In genomic region chr18:35491689-35492077, GRCh38 we compare ENCODE assay signal across 16 cellular contexts. TPM values are rescaled to one million over a fixed set of nuclear protein-coding genes. Genes with fewer than 3 reads are reported as not detected.
DNase-seq lines count a peak whose midpoint lies in the region; ATAC-seq, FAIRE-seq and TF ChIP-seq lines count a peak whose summit lies in the region.
"Had no signal": no experiment of that assay in that cellular context is flagged by ENCODE, and none has a peak within 500 bp of the region (broad histone marks: within the 10 kb centered on the region; RNA-seq: fewer than 3 reads in every experiment).

No MANE protein-coding gene starts in this region.

- FAIRE-seq in H1 (lab: Jason Lieb, UNC): peak; percentile 32
- FAIRE-seq: bronchial epithelial cell, GM18507 had no signal

- H2BK15ac ChIP-seq in H1 (ENCODE audit: low read length): no peak overlapping the region
- no peak overlapping the region for H2BK15ac ChIP-seq in mesenchymal stem cell (ENCODE audit: low read depth, poor library complexity, severe bottlenecking)

- H2BK120ac ChIP-seq in H1 (replicated peaks; ENCODE audit: low read depth, low read length): no peak overlapping the region
- no peak overlapping the region for H2BK120ac ChIP-seq in mesenchymal stem cell (ENCODE audit: low read depth, low read length)

- H2BK20ac ChIP-seq in H1 (ENCODE audit: low read length): 0 out of 2 replicates have a peak overlapping the region, but pooled peaks have one; percentile 76

- H3K23me2 ChIP-seq in H1 (ENCODE audit: low read depth, low read length): 0 out of 2 replicates have a peak, but pooled peaks cover 1% of the 10 kb centered on the region

- peaks cover 5 to 86% of the 10 kb centered on the region in 2 experiments; a peak in 3 of 4 replicates for H3K79me2 ChIP-seq in H1 (ENCODE audit: control insufficient read depth in 1 of 2, insufficient read depth in 2 of 2, low read length in 2 of 2)

- H3K36me3 ChIP-seq in NT2/D1 (ENCODE audit: insufficient read depth, insufficient read length, low read length) (no peaks in the 10 kb centered on the region), H1 (ENCODE audit: control insufficient read depth in 2 of 4, insufficient read depth in 4 of 4, low read length in 3 of 4) (no peaks in the 10 kb centered on the region), mesenchymal stem cell (ENCODE audit: control insufficient read depth in 1 of 2, insufficient read depth in 2 of 2, low read depth in 1 of 2, low read length in 2 of 2) (peaks cover 0 to 3% of the 10 kb centered on the region in 2 experiments)
- H3K36me3 ChIP-seq: sigmoid colon had no signal

- TF ChIP-seq POLR2A in H1 (IDR thresholded peaks at IDR 0.05; ENCODE audit: control extremely low read depth in 1 of 2, low read depth in 2 of 2, low read length in 2 of 2): no peak

- no peak for ATAC-seq in GM21825 (IDR thresholded peaks at IDR 0.05; ENCODE audit: unreplicated experiment)
- no peak for ATAC-seq in GM21515 (IDR thresholded peaks at IDR 0.05; ENCODE audit: unreplicated experiment)
- no peak for ATAC-seq in natural killer cell treated with Interleukin-12 subunit alpha and Interleukin-12 subunit beta and Interleukin-15 and Interleukin-18, amount 100 ng/mL, for 72 hours

- no peak overlapping the region for H3K4me3 Mint-ChIP-seq in natural killer cell treated with Interleukin-12 subunit alpha and Interleukin-12 subunit beta and Interleukin-15 and Interleukin-18, amount 100 ng/mL, for 72 hours
- H3K4me3 Mint-ChIP-seq: activated T-cell treated with anti-CD3 and anti-CD28 coated beads, Interleukin-2, amount 50 U/mL, for 24 hours; immature natural killer cell had no signal

- no peak overlapping the region for H4K8ac ChIP-seq in H1 (ENCODE audit: extremely low read depth, insufficient read depth, low read length)
- H4K8ac ChIP-seq in mesenchymal stem cell (ENCODE audit: low read length): no peak overlapping the region

- H4K20me1 ChIP-seq in H1 (replicated peaks in 1 of 2; ENCODE audit: control insufficient read depth in 1 of 2, insufficient read depth in 2 of 2, low read length in 2 of 2): no peaks in the 10 kb centered on the region

- TF ChIP-seq EP300 in H1 (IDR thresholded peaks at IDR 0.05; ENCODE audit: borderline replicate concordance in 1 of 2, low read depth in 2 of 2, low read length in 2 of 2): no peak

- POLR2A ChIA-PET in H1 (lab: Charles Lee; ENCODE audit: partially characterized antibody): interaction anchor here (1.0 to 1.8 kb wide), 5 partner anchors 8 to 84 kb away, joined by 3 to 8 read pairs (median 3); no protein-coding TSS in a partner anchor

- no peak; a peak in 1 of 4 replicates for TF ChIP-seq RAD21 in H1 (IDR thresholded peaks at IDR 0.05 in 1 of 2, conservative IDR thresholded peaks at IDR 0.05 in 1 of 2; ENCODE audit: low read depth in 2 of 2, low read length in 2 of 2)

- peak overlapping the region; percentile 5 for H4K91ac ChIP-seq in H1 (replicated peaks; ENCODE audit: insufficient read length, low read length)
- H4K91ac ChIP-seq in mesenchymal stem cell (ENCODE audit: low read length): no peak overlapping the region

- H3K27ac ChIP-seq in H1 (ENCODE audit: low read depth, low read length) (peak overlapping the region; percentile 38; the same call in 1 of the 2 replicates), mesenchymal stem cell (ENCODE audit: low read length, poor library complexity, severe bottlenecking) (peak overlapping the region; percentile 39)
- H3K27ac ChIP-seq: C4-2B, sigmoid colon had no signal

- H4K5ac ChIP-seq in H1 (ENCODE audit: insufficient read length, low read depth, low read length): no peak overlapping the region

- H3K9me3 ChIP-seq in NT2/D1 (ENCODE audit: insufficient read depth, low read length): peaks cover 18% of the 10 kb centered on the region; the same call in 1 of the 2 replicates
- H3K9me3 ChIP-seq in H1 (ENCODE audit: insufficient read depth in 2 of 2, low read depth in 1 of 2, low read length in 1 of 2): no peaks in the 10 kb centered on the region
- no peaks in the 10 kb centered on the region for H3K9me3 ChIP-seq in mesenchymal stem cell (ENCODE audit: control insufficient read depth, low read length)
- H3K9me3 ChIP-seq: sigmoid colon had no signal

- H3K79me1 ChIP-seq in H1 (ENCODE audit: low read depth, low read length): peaks cover 10% of the 10 kb centered on the region; the same call in 1 of the 2 replicates
- H3K79me1 ChIP-seq in mesenchymal stem cell (replicated peaks; ENCODE audit: low read length, poor library complexity, severe bottlenecking): peaks cover 39% of the 10 kb centered on the region

- H3K18ac ChIP-seq in H1 (ENCODE audit: extremely low read depth, low read length) (peak overlapping the region; percentile 9; the same call in 1 of the 2 replicates), mesenchymal stem cell (ENCODE audit: low read depth in 1 of 2, low read length in 2 of 2) (peak overlapping the region in 1 of 2 experiments; percentile 34)

- H3K4me3 ChIP-seq in NT2/D1 (ENCODE audit: insufficient read length, low read depth) (no peak overlapping the region), H1 (ENCODE audit: extremely low read depth in 1 of 4, insufficient read depth in 2 of 4, low read depth in 3 of 4, low read length in 4 of 4) (peak overlapping the region in 1 of 4 experiments; percentile 28; a peak in 2 of 8 replicates), mesenchymal stem cell (ENCODE audit: insufficient read depth in 1 of 2, low read depth in 1 of 2, low read length in 2 of 2) (no peak overlapping the region)
- H3K4me3 ChIP-seq: sigmoid colon had no signal

- H3K14ac ChIP-seq in H1 (ENCODE audit: insufficient read length): no peak overlapping the region
- peak overlapping the region in 1 of 2 experiments; percentile 28 for H3K14ac ChIP-seq in mesenchymal stem cell (ENCODE audit: low read length in 2 of 2)

- DNase-seq in ELF-1 (ENCODE audit: low read depth, low spot score): peak; percentile 57
- no peak for DNase-seq in NT2/D1 (ENCODE audit: low read depth, low spot score)
- DNase-seq in H1 (ENCODE audit: low read depth in 1 of 2, low spot score in 2 of 2): no peak
- no peak for DNase-seq in mesenchymal stem cell
- no peak for DNase-seq in natural killer cell treated with Interleukin-12 subunit alpha and Interleukin-12 subunit beta and Interleukin-15 and Interleukin-18, amount 100 ng/mL, for 72 hours (ENCODE audit: low spot score)
- no peak for DNase-seq in stimulated activated CD4-positive, alpha-beta T cell treated with anti-CD3 and anti-CD28 coated beads, Interleukin-4, amount 100 ng/mL, for 24 hours
- DNase-seq: activated CD4-positive, CD25-positive, alpha-beta regulatory T cell; activated T-cell treated with anti-CD3 and anti-CD28 coated beads, Interleukin-2, amount 50 U/mL, for 24 hours; immature natural killer cell; NCI-H2029; sigmoid colon had no signal

- peaks cover 8 to 13% of the 10 kb centered on the region in 2 donors for H3K4me1 Mint-ChIP-seq in natural killer cell treated with Interleukin-12 subunit alpha and Interleukin-12 subunit beta and Interleukin-15 and Interleukin-18, amount 100 ng/mL, for 72 hours (ENCODE audit: low read depth in 2 of 2)

- peak overlapping the region; percentile 56 for H2BK12ac ChIP-seq in H1 (ENCODE audit: low read depth, low read length)
- H2BK12ac ChIP-seq in mesenchymal stem cell (ENCODE audit: low read length in 2 of 2): no peak overlapping the region

- no peak overlapping the region for H3K56ac ChIP-seq in H1 (replicated peaks; ENCODE audit: insufficient read length, low read depth, low read length)

- H3K36me3 Mint-ChIP-seq in natural killer cell treated with Interleukin-12 subunit alpha and Interleukin-12 subunit beta and Interleukin-15 and Interleukin-18, amount 100 ng/mL, for 72 hours: no peaks in the 10 kb centered on the region

- no peak overlapping the region for H3K27ac Mint-ChIP-seq in natural killer cell treated with Interleukin-12 subunit alpha and Interleukin-12 subunit beta and Interleukin-15 and Interleukin-18, amount 100 ng/mL, for 72 hours
- H3K27ac Mint-ChIP-seq: activated T-cell treated with anti-CD3 and anti-CD28 coated beads, Interleukin-2, amount 50 U/mL, for 24 hours; immature natural killer cell had no signal

- peak overlapping the region; percentile 59 to 60 for H3K4me2 ChIP-seq in H1 (ENCODE audit: insufficient read depth in 1 of 2, low read depth in 2 of 2, low read length in 2 of 2)
- no peak overlapping the region for H3K4me2 ChIP-seq in mesenchymal stem cell (ENCODE audit: low read length, poor library complexity, severe bottlenecking)

- H2AFZ ChIP-seq in H1 (ENCODE audit: low read length): no peak overlapping the region
- no peak overlapping the region for H2AFZ ChIP-seq in mesenchymal stem cell (ENCODE audit: low read depth, low read length)

- TF ChIP-seq CTCF in H1 (IDR thresholded peaks at IDR 0.05; ENCODE audit: control extremely low read depth in 1 of 3, insufficient read depth in 1 of 3, low read depth in 1 of 3, low read length in 3 of 3): no peak

- peak overlapping the region; percentile 83; the same call in 1 of the 2 replicates for H2BK5ac ChIP-seq in H1 (ENCODE audit: low read depth, low read length)
- no peak overlapping the region for H2BK5ac ChIP-seq in mesenchymal stem cell (ENCODE audit: low read depth, low read length, poor library complexity, severe bottlenecking)

- H3K23ac ChIP-seq in H1 (ENCODE audit: insufficient read length) (no peak overlapping the region), mesenchymal stem cell (ENCODE audit: low read length in 2 of 2) (no peak overlapping the region)

- CTCF ChIA-PET in H1 (lab: Charles Lee; ENCODE audit: partially characterized antibody): interaction anchor here (1.0 to 2.2 kb wide), 2 partner anchors 11 to 15 kb away, joined by 3 to 8 read pairs; no protein-coding TSS in a partner anchor

- H3K27me3 ChIP-seq in NT2/D1 (ENCODE audit: insufficient read depth, insufficient read length) (no peaks in the 10 kb centered on the region), H1 (replicated peaks in 1 of 4; ENCODE audit: control insufficient read depth in 3 of 4, extremely low read depth in 1 of 4, insufficient read depth in 3 of 4, low read length in 3 of 4) (no peaks in the 10 kb centered on the region), mesenchymal stem cell (ENCODE audit: control insufficient read depth in 1 of 2, insufficient read depth in 1 of 2, low read length in 2 of 2) (no peaks in the 10 kb centered on the region)
- H3K27me3 ChIP-seq: sigmoid colon had no signal

- WGBS in H1 (ENCODE audit: extremely low coverage in 1 of 2, insufficient coverage in 1 of 2, insufficient read length in 1 of 2, insufficient replicate concordance in 2 of 2, low coverage in 1 of 2, low lambda C conversion rate in 2 of 2, missing lambda C conversion rate in 1 of 2), 2 experiments: 15% methylated on average over 5 of the region's 5 CpGs; no CpG with 5 or more reads in 1 of the 2 experiments
- WGBS in mesenchymal stem cell: 73% methylated on average over 5 of the region's 5 CpGs

- H3K9ac ChIP-seq in NT2/D1 (ENCODE audit: insufficient read length, low read depth) (peak overlapping the region; percentile 36), H1 (replicated peaks in 1 of 4; ENCODE audit: extremely low read depth in 1 of 4, low read depth in 3 of 4, low read length in 3 of 4) (no peak overlapping the region), mesenchymal stem cell (ENCODE audit: low read length) (no peak overlapping the region)

- no peaks in the 10 kb centered on the region for H3K9me3 Mint-ChIP-seq in natural killer cell treated with Interleukin-12 subunit alpha and Interleukin-12 subunit beta and Interleukin-15 and Interleukin-18, amount 100 ng/mL, for 72 hours
- H3K9me3 Mint-ChIP-seq: immature natural killer cell had no signal

- H3K4ac ChIP-seq in H1 (replicated peaks; ENCODE audit: insufficient read length, low read depth, low read length): no peak overlapping the region
- H3K4ac ChIP-seq in mesenchymal stem cell (ENCODE audit: low read depth in 1 of 2, low read length in 2 of 2): peak overlapping the region in 1 of 2 experiments; percentile 49

- no peaks in the 10 kb centered on the region for H3K27me3 Mint-ChIP-seq in natural killer cell treated with Interleukin-12 subunit alpha and Interleukin-12 subunit beta and Interleukin-15 and Interleukin-18, amount 100 ng/mL, for 72 hours
- H3K27me3 Mint-ChIP-seq: activated T-cell treated with anti-CD3 and anti-CD28 coated beads, Interleukin-2, amount 50 U/mL, for 24 hours had no signal

- H2AK5ac ChIP-seq in H1 (ENCODE audit: low read depth, low read length) (no peak overlapping the region; the same call in 1 of the 2 replicates), mesenchymal stem cell (ENCODE audit: low read length, severe bottlenecking) (peak overlapping the region; percentile 83)

- peaks cover 2% of the 10 kb centered on the region for H3K4me1 ChIP-seq in NT2/D1 (ENCODE audit: insufficient read depth, insufficient read length)
- H3K4me1 ChIP-seq in H1 (replicated peaks in 1 of 4; ENCODE audit: control insufficient read depth in 3 of 4, insufficient read depth in 4 of 4, low read length in 3 of 4): peaks cover 12 to 37% (median 31%) of the 10 kb centered on the region in 4 experiments
- H3K4me1 ChIP-seq in mesenchymal stem cell (ENCODE audit: control insufficient read depth, insufficient read depth, low read depth, low read length): peaks cover 22% of the 10 kb centered on the region

RNA-seq across cellular contexts. Expression of gene INO80C, which starts 6.1 kb away (rescaled TPM):
- total RNA-seq in H1 (2021; fragmentation: NEBNext Ultra II Directional; extraction: Animal tissue kit (Norgen Biotek cat#: 25700)): 46.5 and 48.9 TPM in 2 replicates
- 27.8 and 30.1 TPM in 2 replicates for polyA plus RNA-seq in H1 (2011; rRNA removed)
- polyA plus RNA-seq in H1 (2011; cell fraction: cytosol; rRNA removed): 38.6 TPM
- 33.7 TPM for polyA plus RNA-seq in H1 (2011; cell fraction: nucleus; rRNA removed)
- 39.7 to 43.3 TPM (median 41.1 TPM) in 4 replicates for polyA plus RNA-seq in H1 (2012, experiment 1 of 2)
- polyA plus RNA-seq in H1 (2012, experiment 2 of 2): 41.9 TPM
- polyA plus RNA-seq in H1 (2013, experiment 1 of 2): 36.8 TPM
- 37.7 TPM for polyA plus RNA-seq in H1 (2013, experiment 2 of 2)
- polyA minus RNA-seq in H1 (2011; rRNA and poly(A)+ RNA removed): 23.5 and 25.7 TPM in 2 replicates
- 14.1 TPM for polyA minus RNA-seq in H1 (2011; cell fraction: cytosol; rRNA and poly(A)+ RNA removed)
- polyA minus RNA-seq in H1 (2011; cell fraction: nucleus; rRNA and poly(A)+ RNA removed): 20.2 TPM
- polyA plus RNA-seq in mesenchymal stem cell (2013, experiment 1 of 2): 22.5 TPM
- polyA plus RNA-seq in mesenchymal stem cell (2013, experiment 2 of 2): 22.2 TPM
- total RNA-seq in natural killer cell treated with Interleukin-12 subunit alpha and Interleukin-12 subunit beta and Interleukin-15 and Interleukin-18, amount 100 ng/mL, for 72 hours: 10 to 100 TPM; 25.0 to 41.7 TPM
